Comparison of ENCODE assay signal across 9 cellular contexts in the genomic region with DNA sequence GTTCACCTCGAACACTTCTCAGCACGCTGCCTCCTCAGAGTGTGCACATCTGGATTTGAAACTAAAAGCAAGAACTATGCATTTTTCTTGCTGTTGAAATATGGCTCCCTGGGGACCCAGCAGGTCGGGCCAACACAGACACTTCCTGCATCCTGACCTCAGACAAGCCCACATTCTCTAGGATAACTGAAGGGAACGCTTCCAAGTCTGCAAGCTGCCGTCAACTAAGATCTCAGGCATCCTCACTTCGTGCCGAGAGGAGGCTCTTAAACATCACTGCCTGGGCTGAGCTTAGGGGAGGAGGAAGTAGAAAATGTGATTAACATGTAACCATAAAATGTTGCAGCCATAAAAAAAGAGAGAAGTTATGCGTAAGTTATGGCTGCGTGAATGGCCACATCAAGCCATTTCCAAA.
DNase-seq lines count a peak whose midpoint lies in the region; ATAC-seq and TF ChIP-seq lines count a peak whose summit lies in the region.
"Had no signal": no experiment of that assay in that cellular context is flagged by ENCODE, and none has a peak within 500 bp of the region (broad histone marks: within the 10 kb centered on the region; RNA-seq: fewer than 3 reads in every experiment).

No MANE protein-coding gene starts in this region.

- TF ChIP-seq CTCF in GM06990 (IDR thresholded peaks at IDR 0.05; ENCODE audit: insufficient read depth, low read length, poor library complexity, severe bottlenecking) (no peak), natural killer cell (IDR thresholded peaks at IDR 0.05) (no peak), dorsolateral prefrontal cortex (IDR thresholded peaks at IDR 0.05 in 54 of 56, conservative IDR thresholded peaks at IDR 0.05 in 2 of 56; ENCODE audit: low read depth in 1 of 56, partially characterized antibody in 56 of 56) (no peak)

- no peaks in the 10 kb centered on the region for H3K36me3 ChIP-seq in GM06990 (ENCODE audit: control insufficient read depth, insufficient read depth, low read length)

- ATAC-seq in HG03103 (IDR thresholded peaks at IDR 0.05; ENCODE audit: low read depth, unreplicated experiment) (peak; percentile 59), natural killer cell (peak in 1 of 3 donors; percentile 20), HG03097 (IDR thresholded peaks at IDR 0.05; ENCODE audit: low FRiP score, unreplicated experiment) (no peak), GM19452 (IDR thresholded peaks at IDR 0.05; ENCODE audit: unreplicated experiment) (no peak)

- no peaks in the 10 kb centered on the region for H3K36me3 Mint-ChIP-seq in natural killer cell
- H3K36me3 Mint-ChIP-seq: brain had no signal

- H3K27me3 Mint-ChIP-seq in natural killer cell (ENCODE audit: low read depth in 2 of 2) = peaks cover 22 to 46% of the 10 kb centered on the region in 2 donors

- H3K27ac ChIP-seq in dorsolateral prefrontal cortex = no peak overlapping the region

- intact Hi-C loops in natural killer cell (cut with micrococcal nuclease) = no loop called here
- intact Hi-C loops in dorsolateral prefrontal cortex (cut with DNase I) = no loop called here

- DNase-seq in GM06990 (ENCODE audit: extremely low read depth, insufficient read length) (peak; percentile 18), astrocyte of the hippocampus (ENCODE audit: low read depth, low spot score) (peak; percentile 57), natural killer cell (no peak), dorsolateral prefrontal cortex (no peak), HuH-7 (ENCODE audit: low spot score) (no peak)

- H3K27me3 ChIP-seq in GM06990 (replicated peaks; ENCODE audit: control insufficient read depth, insufficient read depth, low read length) (no peaks in the 10 kb centered on the region; the same call in 1 of the 2 replicates), dorsolateral prefrontal cortex (peaks cover 0 to 8% (median 0%) of the 10 kb centered on the region in 45 donors)

- peaks cover 2 to 7% of the 10 kb centered on the region in 2 donors for H3K9me3 Mint-ChIP-seq in natural killer cell

- no peak overlapping the region for H3K4me3 ChIP-seq in GM06990 (replicated peaks; ENCODE audit: low read depth, low read length)
- H3K4me3 ChIP-seq in dorsolateral prefrontal cortex = no peak overlapping the region

- no peak overlapping the region for H3K27ac Mint-ChIP-seq in natural killer cell

- H3K4me1 Mint-ChIP-seq in natural killer cell = peaks cover 8 to 14% of the 10 kb centered on the region in 2 donors

- H3K4me3 Mint-ChIP-seq in natural killer cell = peak overlapping the region; percentile 40

Comparison
In these comparisons a context has a peak if more than half of its experiments do, and no peak if none do; other contexts are left out.
1. DNase-seq: peak in GM06990 (single experiment) and astrocyte of the hippocampus (single experiment); none in natural killer cell (single experiment), dorsolateral prefrontal cortex (0 of 10) and HuH-7 (single experiment).